8 cellular contexts compared by ENCODE assay signal in genomic region chr11:1262172-1263006, GRCh38. TPM values are rescaled to one million over a fixed set of nuclear protein-coding genes. Genes with fewer than 3 reads are reported as not detected.
DNase-seq lines count a peak whose midpoint lies in the region; ATAC-seq and TF ChIP-seq lines count a peak whose summit lies in the region.

No MANE protein-coding gene starts in this region.

- H3K9me3 Mint-ChIP-seq in activated CD4-positive, alpha-beta T cell treated with anti-CD3 and anti-CD28 coated beads, Interleukin-2, amount 10 ng/mL, durations not matched to agents 7 days and 5 days = peaks cover 12% of the 10 kb centered on the region

- DNase-seq in NCI-H526 (lab: John Stamatoyannopoulos, UW) (peak; percentile 63 to 92), coronary artery (ENCODE audit: low spot score) (peak; percentile 94), left kidney (ENCODE audit: low read depth, low spot score) (peak; percentile 96)
- peak; percentile 90 for DNase-seq in activated CD4-positive, alpha-beta T cell treated with anti-CD3 and anti-CD28 coated beads, Interleukin-2, amount 10 ng/mL, durations not matched to agents 7 days and 5 days
- DNase-seq in stimulated activated CD4-positive, alpha-beta T cell treated with anti-CD3 and anti-CD28 coated beads, Interleukin-1b, Interleukin-23, amount 100 ng/mL, for 24 hours (ENCODE audit: low read depth in 4 of 4, low spot score in 1 of 4) = peak; percentile 67 to 83 (median 78)

- POLR2A ChIA-PET in activated CD4-positive, alpha-beta T cell treated with anti-CD3 and anti-CD28 coated beads, Interleukin-2, amount 10 ng/mL, durations not matched to agents 7 days and 5 days (lab: Charles Lee) = interaction anchor here (0.6 kb wide), 1 partner anchor 286 kb away, joined by 3 read pairs; no protein-coding TSS in a partner anchor

- H3K36me3 Mint-ChIP-seq in activated CD4-positive, alpha-beta T cell treated with anti-CD3 and anti-CD28 coated beads, Interleukin-2, amount 10 ng/mL, durations not matched to agents 7 days and 5 days (ENCODE audit: low read depth) = peaks cover 4% of the 10 kb centered on the region

- H3K4me3 Mint-ChIP-seq in activated CD4-positive, alpha-beta T cell treated with anti-CD3 and anti-CD28 coated beads, Interleukin-2, amount 10 ng/mL, durations not matched to agents 7 days and 5 days = peak overlapping the region; percentile 74

- CTCF ChIA-PET in activated CD4-positive, alpha-beta T cell treated with anti-CD3 and anti-CD28 coated beads, Interleukin-2, amount 10 ng/mL, durations not matched to agents 7 days and 5 days (lab: Charles Lee) = interaction anchor here (0.6 to 1.5 kb wide), 4 partner anchors 18 to 253 kb away, joined by 3 read pairs; no protein-coding TSS in a partner anchor

- H3K4me3 ChIP-seq in coronary artery = peak overlapping the region; percentile 71

- peak; percentile 86 for ATAC-seq in GM18498 (IDR thresholded peaks at IDR 0.05; ENCODE audit: unreplicated experiment)
- ATAC-seq in HG03139 (IDR thresholded peaks at IDR 0.05; ENCODE audit: unreplicated experiment) = peak; percentile 82
- no peak for ATAC-seq in HG02623 (IDR thresholded peaks at IDR 0.05; ENCODE audit: unreplicated experiment)

- peak overlapping the region; percentile 96 for H3K27ac Mint-ChIP-seq in activated CD4-positive, alpha-beta T cell treated with anti-CD3 and anti-CD28 coated beads, Interleukin-2, amount 10 ng/mL, durations not matched to agents 7 days and 5 days

- TF ChIP-seq CTCF in coronary artery (IDR thresholded peaks at IDR 0.05) = no peak

- H3K27ac ChIP-seq in coronary artery = peak overlapping the region; percentile 66 to 79

- H3K4me1 Mint-ChIP-seq in activated CD4-positive, alpha-beta T cell treated with anti-CD3 and anti-CD28 coated beads, Interleukin-2, amount 10 ng/mL, durations not matched to agents 7 days and 5 days = peaks cover 18% of the 10 kb centered on the region

- H3K27me3 Mint-ChIP-seq in activated CD4-positive, alpha-beta T cell treated with anti-CD3 and anti-CD28 coated beads, Interleukin-2, amount 10 ng/mL, durations not matched to agents 7 days and 5 days = no peaks in the 10 kb centered on the region

RNA-seq across cellular contexts. Expression of gene MUC5B, which starts 39.5 kb away (rescaled TPM):
- not detected for total RNA-seq in activated CD4-positive, alpha-beta T cell treated with anti-CD3 and anti-CD28 coated beads, Interleukin-2, amount 10 ng/mL, durations not matched to agents 7 days and 5 days

RNA-seq across cellular contexts. Expression of gene TOLLIP, which starts 47.0 kb away (rescaled TPM):
- 10 to 100 TPM; 35.3 to 35.6 TPM for total RNA-seq in activated CD4-positive, alpha-beta T cell treated with anti-CD3 and anti-CD28 coated beads, Interleukin-2, amount 10 ng/mL, durations not matched to agents 7 days and 5 days
